Comparison of ENCODE assay signal across 8 cellular contexts in genomic region chr11:118401880-118402590, GRCh38. TPM values are rescaled to one million over a fixed set of nuclear protein-coding genes. Genes with fewer than 3 reads are reported as not detected.
DNase-seq lines count a peak whose midpoint lies in the region; ATAC-seq and TF ChIP-seq lines count a peak whose summit lies in the region.

No MANE protein-coding gene starts in this region.

- TSS peak; percentile 28 for BruUV-seq in mammary epithelial cell (replicated peaks; lab: Mats Ljungman, UMichigan)

- H3K4me3 ChIP-seq in MM.1S (ENCODE audit: low read length), result peak overlapping the region; percentile 100
- H3K4me3 ChIP-seq in mammary epithelial cell (replicated peaks in 1 of 3; ENCODE audit: insufficient read depth in 1 of 3, low read depth in 2 of 3, low read length in 3 of 3), result peak overlapping the region; percentile 62 to 98 (median 90)
- peak overlapping the region; percentile 95 for H3K4me3 ChIP-seq in thymus (ENCODE audit: low read length)

- H3K4me1 ChIP-seq in MM.1S (ENCODE audit: low read length) (peaks cover 36% of the 10 kb centered on the region), mammary epithelial cell (ENCODE audit: insufficient read depth, low read length) (peaks cover 9% of the 10 kb centered on the region), thymus (ENCODE audit: control insufficient read depth, insufficient read depth, low read length) (peaks cover 8% of the 10 kb centered on the region)

- H3K27ac ChIP-seq in MM.1S (ENCODE audit: low read length), result peak overlapping the region; percentile 89
- H3K27ac ChIP-seq in mammary epithelial cell (ENCODE audit: insufficient read depth, low read depth, low read length), result peak overlapping the region; percentile 83
- H3K27ac ChIP-seq in thymus (ENCODE audit: low read depth), result peak overlapping the region; percentile 98

- DNase-seq in SIG-M5 treated with dmso at 0.1 percent for 504 hours (lab: John Stamatoyannopoulos, UW; ENCODE audit: unreplicated experiment) (peak; percentile 52), SIG-M5 (lab: John Stamatoyannopoulos, UW) (no peak), MM.1S (no peak), mammary epithelial cell (peak; percentile 63), left lobe of liver (ENCODE audit: low spot score) (no peak), activated gamma-delta T cell treated with Interleukin-2 at 50 U/mL for 16 hours (no peak), NCI-H2196 treated with DMSO at 0.1 percent for 48 hours (lab: John Stamatoyannopoulos, UW; ENCODE audit: unreplicated experiment) (no peak)

- 2% methylated on average over 21 of the region's 22 CpGs for WGBS in mammary epithelial cell (ENCODE audit: low coverage, missing lambda C conversion rate)
- WGBS in thymus, result 6% methylated on average over 22 of the region's 22 CpGs

- H3K36me3 ChIP-seq in MM.1S (replicated peaks; ENCODE audit: insufficient read depth, low read length), result 0 out of 2 replicates have a peak, but pooled peaks cover 3% of the 10 kb centered on the region
- peaks cover 10% of the 10 kb centered on the region for H3K36me3 ChIP-seq in mammary epithelial cell (ENCODE audit: insufficient read depth, low read length)
- no peaks in the 10 kb centered on the region for H3K36me3 ChIP-seq in thymus (ENCODE audit: control insufficient read depth, insufficient read depth)

- H2AFZ ChIP-seq in MM.1S (ENCODE audit: low read length), result peak overlapping the region; percentile 76
- H2AFZ ChIP-seq in mammary epithelial cell (ENCODE audit: low read depth, low read length), result peak overlapping the region; percentile 90

- peak; percentile 12; the same call in 1 of the 2 replicates for TF ChIP-seq CTCF in MM.1S (IDR thresholded peaks at IDR 0.05; ENCODE audit: low read length)
- TF ChIP-seq CTCF in mammary epithelial cell (conservative IDR thresholded peaks at IDR 0.05 in 1 of 2, IDR thresholded peaks at IDR 0.05 in 1 of 2; ENCODE audit: extremely low read depth in 1 of 2, insufficient read depth in 1 of 2, low read depth in 1 of 2, low read length in 2 of 2), result no peak

- dilution Hi-C loops in mammary epithelial cell (cut with HindIII; ENCODE audit: low sequenced_read_pairs), result no loop called here

- H3K4me2 ChIP-seq in MM.1S (ENCODE audit: low read depth, low read length) (peak overlapping the region; percentile 81), mammary epithelial cell (ENCODE audit: insufficient read depth, low read depth, low read length) (peak overlapping the region; percentile 82)

- H3K27me3 ChIP-seq in MM.1S (replicated peaks; ENCODE audit: insufficient read depth, low read length), result no peaks in the 10 kb centered on the region
- H3K27me3 ChIP-seq in mammary epithelial cell (ENCODE audit: insufficient read depth, low read length), result no peaks in the 10 kb centered on the region
- no peaks in the 10 kb centered on the region for H3K27me3 ChIP-seq in thymus (ENCODE audit: control insufficient read depth, insufficient read depth)

- no peaks in the 10 kb centered on the region for H3K9me2 ChIP-seq in MM.1S (replicated peaks; ENCODE audit: insufficient read depth, low read length)

- intact Hi-C loops in mammary epithelial cell (cut with micrococcal nuclease), result loop anchor here (1.0 to 5.0 kb wide), 4 partner anchors 13 to 205 kb away; partner anchors contain the start of gene KMT2A

- CTCF ChIA-PET in mammary epithelial cell (lab: Charles Lee; ENCODE audit: low non-redundant PET), result interaction anchor here (0.6 kb wide), 1 partner anchor 138 kb away, joined by 3 read pairs; no protein-coding TSS in a partner anchor

- H3F3A ChIP-seq in MM.1S (ENCODE audit: insufficient read depth, low read length), result peaks cover 32% of the 10 kb centered on the region

- ATAC-seq in left lobe of liver, result peak; percentile 49

- no peaks in the 10 kb centered on the region for H3K9me3 ChIP-seq in MM.1S (replicated peaks; ENCODE audit: insufficient read depth, low read length)
- H3K9me3 ChIP-seq in mammary epithelial cell (replicated peaks; ENCODE audit: insufficient read depth, low read length), result no peaks in the 10 kb centered on the region
- no peaks in the 10 kb centered on the region for H3K9me3 ChIP-seq in thymus (ENCODE audit: control insufficient read depth)

- peaks cover 19% of the 10 kb centered on the region; the same call in 1 of the 2 replicates for H4K20me1 ChIP-seq in MM.1S (ENCODE audit: insufficient read depth, low read length)
- peaks cover 2% of the 10 kb centered on the region for H4K20me1 ChIP-seq in mammary epithelial cell (ENCODE audit: insufficient read depth, low read length)

- H3K79me2 ChIP-seq in MM.1S (ENCODE audit: low read length) (peaks cover 70% of the 10 kb centered on the region), mammary epithelial cell (ENCODE audit: insufficient read depth, low read length) (peaks cover 64% of the 10 kb centered on the region)

- in situ Hi-C loops in mammary epithelial cell (cut with MboI; ENCODE audit: low sequenced_read_pairs in 2 of 2), result loop anchor here in 1 of 2 donors (10.0 kb wide), 1 partner anchor 93 kb away; no protein-coding TSS in a partner anchor

- H3K9ac ChIP-seq in MM.1S (ENCODE audit: low read length) (peak overlapping the region; percentile 96), mammary epithelial cell (ENCODE audit: insufficient read depth, low read length) (peak overlapping the region; percentile 83)

RNA-seq across cellular contexts. Expression of gene ATP5MG, which starts 0.6 kb away (rescaled TPM):
- 100 to 1,000 TPM in 1 of 2 donors, 10 to 100 TPM in 1; 24.8 to 187 TPM for total RNA-seq in mammary epithelial cell
- polyA plus RNA-seq in mammary epithelial cell, result 266 TPM
- polyA minus RNA-seq in mammary epithelial cell, result 109 TPM
- total RNA-seq in left lobe of liver, result 94.9 TPM
- 371 TPM for polyA plus RNA-seq in thymus

RNA-seq across cellular contexts. Expression of gene KMT2A, which starts 34.3 kb away (rescaled TPM):
- total RNA-seq in mammary epithelial cell (10 to 100 TPM; 35.7 to 55.2 TPM), left lobe of liver (20.4 TPM)
- polyA plus RNA-seq in mammary epithelial cell (15.0 TPM), thymus (11.4 TPM)
- polyA minus RNA-seq in mammary epithelial cell, result 104 TPM

RNA-seq across cellular contexts. Expression of gene UBE4A, which starts 42.6 kb away (rescaled TPM):
- total RNA-seq in mammary epithelial cell, result 10 to 100 TPM; 31.9 to 54.3 TPM
- polyA plus RNA-seq in mammary epithelial cell, result 9.4 TPM
- 73.2 TPM for polyA minus RNA-seq in mammary epithelial cell
- total RNA-seq in left lobe of liver, result 22.8 TPM
- 40.6 TPM for polyA plus RNA-seq in thymus

RNA-seq across cellular contexts. Expression of gene CD3G, which starts 57.9 kb away (rescaled TPM):
- total RNA-seq in mammary epithelial cell (not detected), left lobe of liver (0.23 TPM)
- polyA plus RNA-seq in mammary epithelial cell (not detected), thymus (32.0 TPM)
- polyA minus RNA-seq in mammary epithelial cell, result not detected

RNA-seq across cellular contexts. Expression of gene CD3D, which starts 59.5 kb away (rescaled TPM):
- total RNA-seq in mammary epithelial cell, result not detected
- not detected for polyA plus RNA-seq in mammary epithelial cell
- polyA minus RNA-seq in mammary epithelial cell, result not detected
- 1.6 TPM for total RNA-seq in left lobe of liver
- 501 TPM for polyA plus RNA-seq in thymus

Comparison
In these comparisons a context has a peak if more than half of its experiments do, and no peak if none do; other contexts are left out.
1. DNase-seq: peak in SIG-M5 treated with dmso at 0.1 percent for 504 hours (single experiment) and mammary epithelial cell (single experiment); none in SIG-M5 (single experiment), MM.1S (single experiment), left lobe of liver (single experiment), activated gamma-delta T cell treated with Interleukin-2 at 50 U/mL for 16 hours (single experiment) and NCI-H2196 treated with DMSO at 0.1 percent for 48 hours (single experiment).
2. Peak in every context shown above with its lines, with median percentiles within 50 percentile points of each other: H3K27ac ChIP-seq and H3K4me3 ChIP-seq.